In genomic region chr17:72474243-72474642, GRCh38 we compare ENCODE assay signal across 18 cellular contexts.
DNase-seq lines count a peak whose midpoint lies in the region; ATAC-seq, FAIRE-seq and TF ChIP-seq lines count a peak whose summit lies in the region.
"Had no signal": no experiment of that assay in that cellular context is flagged by ENCODE, and none has a peak within 500 bp of the region (broad histone marks: within the 10 kb centered on the region; RNA-seq: fewer than 3 reads in every experiment).

No MANE protein-coding gene starts in this region.

- no peak overlapping the region for H3K27ac Mint-ChIP-seq in osteocyte (ENCODE audit: unreplicated experiment)
- H3K27ac Mint-ChIP-seq: CD4-positive, CD25-positive, alpha-beta regulatory T cell; CD8-positive, alpha-beta memory T cell had no signal

- BruUV-seq in HepG2 (replicated peaks; lab: Mats Ljungman, UMichigan) (no TSS peak), PC-9 (replicated peaks; lab: Mats Ljungman, UMichigan) (no TSS peak)

- H3K36me3 Mint-ChIP-seq in osteocyte (ENCODE audit: unreplicated experiment): no peaks in the 10 kb centered on the region
- H3K36me3 Mint-ChIP-seq: CD4-positive, CD25-positive, alpha-beta regulatory T cell; CD8-positive, alpha-beta memory T cell had no signal

- H3K23ac ChIP-seq in H1 (ENCODE audit: insufficient read length): no peak overlapping the region

- no peaks in the 10 kb centered on the region for H3K27me3 Mint-ChIP-seq in osteocyte (ENCODE audit: unreplicated experiment)

- intact Hi-C loops in HepG2 (cut with micrococcal nuclease; ENCODE audit: unreplicated experiment): no loop called here
- intact Hi-C loops in right lobe of liver (cut with DNase I): no loop called here
- intact Hi-C loops in PC-9 (cut with micrococcal nuclease; ENCODE audit: unreplicated experiment): no loop called here

- no peak overlapping the region for H2AK5ac ChIP-seq in H1 (ENCODE audit: low read depth, low read length)

- CTCF ChIA-PET in HepG2 (lab: Yijun Ruan, JAX; ENCODE audit: low intra/inter-chr PET ratio, low total read pairs) (no interaction called here), PC-9 (lab: Charles Lee) (no interaction called here), H1 (lab: Charles Lee; ENCODE audit: partially characterized antibody) (no interaction called here)

- no peak overlapping the region for H3K4ac ChIP-seq in H1 (replicated peaks; ENCODE audit: insufficient read length, low read depth, low read length)

- no peaks in the 10 kb centered on the region for H3K9me3 ChIP-seq in HepG2 (ENCODE audit: low read length)
- H3K9me3 ChIP-seq in right lobe of liver: no peaks in the 10 kb centered on the region
- H3K9me3 ChIP-seq in PC-9 (ENCODE audit: insufficient read depth, low read depth): no peaks in the 10 kb centered on the region
- no peaks in the 10 kb centered on the region for H3K9me3 ChIP-seq in H1 (ENCODE audit: insufficient read depth in 2 of 2, low read depth in 1 of 2, low read length in 1 of 2)
- H3K9me3 ChIP-seq: HAP-1 had no signal

- no peaks in the 10 kb centered on the region for H3K27me3 ChIP-seq in HepG2 (ENCODE audit: control insufficient read depth in 1 of 2, insufficient read depth in 2 of 2, low read length in 2 of 2)
- no peaks in the 10 kb centered on the region for H3K27me3 ChIP-seq in right lobe of liver
- no peaks in the 10 kb centered on the region for H3K27me3 ChIP-seq in PC-9 (ENCODE audit: insufficient read depth, low read depth)
- H3K27me3 ChIP-seq in H1 (replicated peaks in 1 of 4; ENCODE audit: control insufficient read depth in 3 of 4, extremely low read depth in 1 of 4, insufficient read depth in 3 of 4, low read length in 3 of 4): no peaks in the 10 kb centered on the region

- H2BK20ac ChIP-seq in H1 (ENCODE audit: low read length): no peak overlapping the region

- no peak overlapping the region for H3K14ac ChIP-seq in H1 (ENCODE audit: insufficient read length)

- H3K9me3 Mint-ChIP-seq in osteocyte (ENCODE audit: unreplicated experiment): peaks cover 6% of the 10 kb centered on the region

- H3K4me2 ChIP-seq in HepG2 (ENCODE audit: low read depth, low read length) (no peak overlapping the region), PC-9 (no peak overlapping the region), H1 (ENCODE audit: insufficient read depth in 1 of 2, low read depth in 2 of 2, low read length in 2 of 2) (no peak overlapping the region)

- no peak for DNase-seq in HepG2 (ENCODE audit: low spot score)
- DNase-seq in right lobe of liver: no peak
- no peak for DNase-seq in PC-9
- DNase-seq in H1 (ENCODE audit: low read depth in 1 of 2, low spot score in 2 of 2): no peak
- DNase-seq in osteocyte (ENCODE audit: extremely low spot score, unreplicated experiment): no peak
- DNase-seq in amniotic stem cell (lab: John Stamatoyannopoulos, UW): no peak
- DNase-seq: C1 segment of cervical spinal cord; CD4-positive, CD25-positive, alpha-beta regulatory T cell; CD8-positive, alpha-beta memory T cell; COR-L47; GDM1; GOT3 had no signal

- H4K91ac ChIP-seq in H1 (replicated peaks; ENCODE audit: insufficient read length, low read length): no peak overlapping the region

- WGBS in HepG2 (ENCODE audit: low lambda C conversion rate): 94% methylated on average over 2 of the region's 2 CpGs
- WGBS in right lobe of liver (ENCODE audit: insufficient coverage, low coverage, low lambda C conversion rate, missing lambda C conversion rate): 83% methylated on average over 1 of the region's 2 CpGs
- 100% methylated on average over 2 of the region's 2 CpGs; no CpG with 5 or more reads in 1 of the 2 experiments for WGBS in H1 (ENCODE audit: extremely low coverage in 1 of 2, insufficient coverage in 1 of 2, insufficient read length in 1 of 2, insufficient replicate concordance in 2 of 2, low coverage in 1 of 2, low lambda C conversion rate in 2 of 2, missing lambda C conversion rate in 1 of 2), 2 experiments

- POLR2A ChIA-PET in HepG2 (lab: Yijun Ruan, JAX): no interaction called here
- POLR2A ChIA-PET in PC-9 (lab: Charles Lee; ENCODE audit: unreplicated experiment): interaction anchor here (0.7 kb wide), 1 partner anchor 44 kb away, joined by 3 read pairs; no protein-coding TSS in a partner anchor
- POLR2A ChIA-PET in H1 (lab: Charles Lee; ENCODE audit: partially characterized antibody): interaction anchor here (0.7 kb wide), 1 partner anchor 593 kb away, joined by 3 read pairs; no protein-coding TSS in a partner anchor

- no peak overlapping the region for H3K56ac ChIP-seq in H1 (replicated peaks; ENCODE audit: insufficient read length, low read depth, low read length)

- no peak overlapping the region for H3K4me3 ChIP-seq in HepG2 (replicated peaks in 1 of 3; ENCODE audit: insufficient read depth in 1 of 3, low read depth in 2 of 3, low read length in 3 of 3)
- H3K4me3 ChIP-seq in right lobe of liver: no peak overlapping the region
- no peak overlapping the region for H3K4me3 ChIP-seq in PC-9
- H3K4me3 ChIP-seq in H1 (ENCODE audit: extremely low read depth in 1 of 4, insufficient read depth in 2 of 4, low read depth in 3 of 4, low read length in 4 of 4): no peak overlapping the region
- H3K4me3 ChIP-seq: HAP-1 had no signal

- H3K23me2 ChIP-seq in H1 (ENCODE audit: low read depth, low read length): no peaks in the 10 kb centered on the region

- no peaks in the 10 kb centered on the region for H4K20me1 ChIP-seq in HepG2 (ENCODE audit: insufficient read depth, low read length)
- H4K20me1 ChIP-seq in PC-9 (ENCODE audit: insufficient read depth): no peaks in the 10 kb centered on the region
- no peaks in the 10 kb centered on the region for H4K20me1 ChIP-seq in H1 (replicated peaks in 1 of 2; ENCODE audit: control insufficient read depth in 1 of 2, insufficient read depth in 2 of 2, low read length in 2 of 2)

- H2BK120ac ChIP-seq in H1 (replicated peaks; ENCODE audit: low read depth, low read length): no peak overlapping the region

- H3K4me1 Mint-ChIP-seq in osteocyte (ENCODE audit: unreplicated experiment): no peaks in the 10 kb centered on the region
- H3K4me1 Mint-ChIP-seq: CD4-positive, CD25-positive, alpha-beta regulatory T cell; CD8-positive, alpha-beta memory T cell had no signal

- no peak for TF ChIP-seq CTCF in HepG2 (CRISPR knock-in tag; IDR thresholded peaks at IDR 0.05)
- no peak for TF ChIP-seq CTCF in right lobe of liver (IDR thresholded peaks at IDR 0.05)
- TF ChIP-seq CTCF in PC-9 (conservative IDR thresholded peaks at IDR 0.05): no peak
- no peak for TF ChIP-seq CTCF in H1 (IDR thresholded peaks at IDR 0.05; ENCODE audit: control extremely low read depth in 1 of 3, insufficient read depth in 1 of 3, low read depth in 1 of 3, low read length in 3 of 3)
- TF ChIP-seq CTCF in osteocyte (IDR thresholded peaks at IDR 0.05): no peak

- H2BK5ac ChIP-seq in H1 (ENCODE audit: low read depth, low read length): no peak overlapping the region

- ATAC-seq in HepG2 (no peak), right lobe of liver (no peak), HG03039 (IDR thresholded peaks at IDR 0.05; ENCODE audit: unreplicated experiment) (no peak)

- H3K4me3 Mint-ChIP-seq in osteocyte (ENCODE audit: unreplicated experiment): no peak overlapping the region
- H3K4me3 Mint-ChIP-seq: CD4-positive, CD25-positive, alpha-beta regulatory T cell; CD8-positive, alpha-beta memory T cell had no signal

- no peaks in the 10 kb centered on the region for H3K79me1 ChIP-seq in H1 (ENCODE audit: low read depth, low read length)

- H2AFZ ChIP-seq in HepG2 (ENCODE audit: low read length): no peak overlapping the region
- no peak overlapping the region for H2AFZ ChIP-seq in PC-9
- H2AFZ ChIP-seq in H1 (ENCODE audit: low read length): no peak overlapping the region

- FAIRE-seq in HepG2 (lab: Jason Lieb, UNC) (no peak), H1 (lab: Jason Lieb, UNC) (no peak)
- FAIRE-seq: D721Med, GM12892, GM18507 had no signal

- no peak overlapping the region for H2BK12ac ChIP-seq in H1 (ENCODE audit: low read depth, low read length)

- H3K27ac ChIP-seq in HepG2 (ENCODE audit: extremely low read length, insufficient read depth, low read length) (no peak overlapping the region), right lobe of liver (no peak overlapping the region), PC-9 (peak overlapping the region; percentile 69), H1 (ENCODE audit: low read depth, low read length) (no peak overlapping the region)
- H3K27ac ChIP-seq: 22Rv1 had no signal

- peaks cover 41% of the 10 kb centered on the region; the same call in 1 of the 2 replicates for H3F3A ChIP-seq in PC-9 (ENCODE audit: insufficient read depth, low read depth)

- no peak overlapping the region for H3K18ac ChIP-seq in H1 (ENCODE audit: extremely low read depth, low read length)

- H3K9ac ChIP-seq in HepG2 (ENCODE audit: insufficient read depth, low read depth, low read length) (no peak overlapping the region), H1 (replicated peaks in 1 of 4; ENCODE audit: extremely low read depth in 1 of 4, low read depth in 3 of 4, low read length in 3 of 4) (no peak overlapping the region)

- H2BK15ac ChIP-seq in H1 (ENCODE audit: low read length): no peak overlapping the region

- TF ChIP-seq POLR2A in HepG2 (IDR thresholded peaks at IDR 0.05; ENCODE audit: insufficient read depth in 1 of 2, low read depth in 2 of 2, low read length in 2 of 2): no peak
- TF ChIP-seq POLR2A in right lobe of liver (IDR thresholded peaks at IDR 0.05): no peak
- TF ChIP-seq POLR2A in H1 (IDR thresholded peaks at IDR 0.05; ENCODE audit: control extremely low read depth in 1 of 2, low read depth in 2 of 2, low read length in 2 of 2): no peak

- no peak overlapping the region for H4K5ac ChIP-seq in H1 (ENCODE audit: insufficient read length, low read depth, low read length)

- H3K4me1 ChIP-seq in HepG2 (ENCODE audit: insufficient read depth, low read length) (peaks cover 87% of the 10 kb centered on the region), right lobe of liver (no peaks in the 10 kb centered on the region), PC-9 (replicated peaks; ENCODE audit: insufficient read depth) (peaks cover 50% of the 10 kb centered on the region), H1 (replicated peaks in 1 of 4; ENCODE audit: control insufficient read depth in 3 of 4, insufficient read depth in 4 of 4, low read length in 3 of 4) (peaks cover 13 to 31% (median 27%) of the 10 kb centered on the region in 4 experiments; a peak in 6 of 7 replicates)
- H3K4me1 ChIP-seq: HAP-1 had no signal

- TF ChIP-seq RAD21 in HepG2 (CRISPR knock-in tag; IDR thresholded peaks at IDR 0.05): no peak
- no peak for TF ChIP-seq RAD21 in H1 (IDR thresholded peaks at IDR 0.05 in 1 of 2, conservative IDR thresholded peaks at IDR 0.05 in 1 of 2; ENCODE audit: low read depth in 2 of 2, low read length in 2 of 2)

- no peak overlapping the region for H4K8ac ChIP-seq in H1 (ENCODE audit: extremely low read depth, insufficient read depth, low read length)

- TF ChIP-seq EP300 in HepG2 (IDR thresholded peaks at IDR 0.05; ENCODE audit: low read depth in 2 of 2, low read length in 2 of 2) (no peak), HepG2 (CRISPR knock-in tag; IDR thresholded peaks at IDR 0.05; ENCODE audit: borderline replicate concordance) (no peak), H1 (IDR thresholded peaks at IDR 0.05; ENCODE audit: borderline replicate concordance in 1 of 2, low read depth in 2 of 2, low read length in 2 of 2) (no peak)

- no peaks in the 10 kb centered on the region for H3K9me2 ChIP-seq in PC-9 (ENCODE audit: insufficient read depth)

- H3K79me2 ChIP-seq in HepG2 (ENCODE audit: insufficient read depth, low read length) (peaks cover 90% of the 10 kb centered on the region), PC-9 (ENCODE audit: low read depth) (peaks cover 94% of the 10 kb centered on the region), H1 (ENCODE audit: control insufficient read depth in 1 of 2, insufficient read depth in 2 of 2, low read length in 2 of 2) (no peaks in the 10 kb centered on the region)

- H3K36me3 ChIP-seq in HepG2 (replicated peaks in 1 of 2; ENCODE audit: control insufficient read depth in 1 of 2, insufficient read depth in 2 of 2, low read length in 2 of 2) (peaks cover 0 to 2% of the 10 kb centered on the region in 2 experiments; a peak in 3 of 5 replicates), right lobe of liver (no peaks in the 10 kb centered on the region), PC-9 (ENCODE audit: low read depth) (no peaks in the 10 kb centered on the region), H1 (ENCODE audit: control insufficient read depth in 2 of 4, insufficient read depth in 4 of 4, low read length in 3 of 4) (no peaks in the 10 kb centered on the region)
- H3K36me3 ChIP-seq: HAP-1 had no signal

- in situ Hi-C loops in HepG2 (cut with HindIII; ENCODE audit: extremely low pct_ligation_motif_present, low pct_unique_long_range_greater_than_20kb): no loop called here

Comparison
In these comparisons a context has a peak if more than half of its experiments do, and no peak if none do; other contexts are left out.
1. Of the 41 proteins assayed by ChIP-seq in both HepG2 and H1: peak only in HepG2: none; only in H1: KDM1A; in both: none; in neither: 39; mixed calls (peak in some experiments, not most) for 1.